ENCODE assay signal across 22 cellular contexts in the genomic region with DNA sequence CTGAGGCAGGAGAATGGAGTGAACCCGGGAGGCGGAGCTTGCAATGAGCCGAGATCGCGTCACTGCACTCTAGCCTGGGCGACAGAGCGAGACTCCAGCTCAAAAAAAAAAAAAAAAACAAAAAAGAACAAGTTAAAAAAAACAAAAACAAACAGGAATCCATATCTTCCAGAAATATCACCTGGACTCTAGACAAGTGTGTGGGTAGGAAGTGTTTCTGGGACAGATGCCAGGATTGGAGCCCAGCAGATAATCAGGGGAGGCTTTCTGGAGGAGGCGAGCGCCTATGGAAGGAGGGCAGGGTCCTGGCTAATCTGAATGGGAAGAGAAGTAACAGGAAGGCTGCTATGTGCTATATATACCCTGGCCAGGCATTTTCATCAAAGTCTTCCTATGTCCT. TPM values are rescaled to one million over a fixed set of nuclear protein-coding genes. Genes with fewer than 3 reads are reported as not detected.
"Had no signal": no experiment of that assay in that cellular context is flagged by ENCODE, and none has a peak within 500 bp of the region (broad histone marks: within the 10 kb centered on the region; RNA-seq: fewer than 3 reads in every experiment).

No MANE protein-coding gene starts in this region.

- H3K27ac Mint-ChIP-seq: activated CD4-positive, alpha-beta T cell treated with anti-CD3 and anti-CD28 coated beads, Interleukin-2, amount 10 ng/mL, durations not matched to agents 24 days and 14 days; activated CD8-positive, alpha-beta T cell treated with anti-CD3 and anti-CD28 coated beads, Interleukin-2, amount 10 ng/mL, durations not matched to agents 7 days and 5 days; activated naive CD8-positive, alpha-beta T cell; nephron had no signal

- ATAC-seq: activated CD8-positive, alpha-beta T cell treated with anti-CD3 and anti-CD28 coated beads, Interleukin-2, amount 10 ng/mL, durations not matched to agents 7 days and 5 days; foreskin keratinocyte; right cardiac atrium; upper lobe of right lung had no signal

- H3K27ac ChIP-seq: foreskin keratinocyte, skin epidermis, upper lobe of right lung had no signal

- H3K4me1 Mint-ChIP-seq: activated CD4-positive, alpha-beta T cell treated with anti-CD3 and anti-CD28 coated beads, Interleukin-2, amount 10 ng/mL, durations not matched to agents 24 days and 14 days; central memory CD8-positive, alpha-beta T cell had no signal

- H3K9me3 ChIP-seq: prostate gland, upper lobe of right lung had no signal

- H3K4me3 Mint-ChIP-seq: activated CD4-positive, alpha-beta T cell treated with anti-CD3 and anti-CD28 coated beads, Interleukin-2, amount 10 ng/mL, durations not matched to agents 24 days and 14 days; activated CD8-positive, alpha-beta T cell treated with anti-CD3 and anti-CD28 coated beads, Interleukin-2, amount 10 ng/mL, durations not matched to agents 7 days and 5 days; activated naive CD8-positive, alpha-beta T cell; central memory CD8-positive, alpha-beta T cell; nephron had no signal

- H3K27me3 ChIP-seq: foreskin keratinocyte, upper lobe of right lung had no signal

- H3K36me3 ChIP-seq: prostate gland, upper lobe of right lung had no signal

- H3K36me3 Mint-ChIP-seq: activated naive CD8-positive, alpha-beta T cell; brain had no signal

- H3K9me3 Mint-ChIP-seq: activated CD4-positive, alpha-beta T cell treated with anti-CD3 and anti-CD28 coated beads, Interleukin-2, amount 10 ng/mL, durations not matched to agents 24 days and 14 days; central memory CD8-positive, alpha-beta T cell; nephron had no signal

- H3K27me3 Mint-ChIP-seq: central memory CD8-positive, alpha-beta T cell had no signal

- DNase-seq: activated CD4-positive, alpha-beta T cell treated with anti-CD3 and anti-CD28 coated beads, Interleukin-2, amount 10 ng/mL, durations not matched to agents 24 days and 14 days; activated CD4-positive, CD25-positive, alpha-beta regulatory T cell; activated CD8-positive, alpha-beta memory T cell treated with anti-CD3 and anti-CD28 coated beads, Interleukin-2, amount 50 U/mL, for 4 hours; activated CD8-positive, alpha-beta T cell treated with anti-CD3 and anti-CD28 coated beads, Interleukin-2, amount 10 ng/mL, durations not matched to agents 7 days and 5 days; activated effector memory CD4-positive, alpha-beta T cell treated with anti-CD3 and anti-CD28 coated beads, Interleukin-2, amount 50 U/mL, for 16 hours; activated T-cell treated with anti-CD3 and anti-CD28 coated beads, Interleukin-2, amount 50 U/mL, for 48 hours; cortex of kidney; effector CD4-positive, alpha-beta T cell; foreskin keratinocyte; glutamatergic neuron; occipital lobe; right cardiac atrium; stimulated activated CD4-positive, alpha-beta T cell treated with anti-CD3 and anti-CD28 coated beads, Interleukin-4, amount 100 ng/mL, for 24 hours; stimulated activated naive CD4-positive, alpha-beta T cell; upper lobe of right lung had no signal

- H3K4me3 ChIP-seq: prostate gland, skin epidermis, upper lobe of right lung had no signal

- H3K4me1 ChIP-seq: foreskin keratinocyte had no signal

RNA-seq across cellular contexts. Expression of a gene that starts 43.6 kb away (rescaled TPM):
- total RNA-seq: activated CD4-positive, alpha-beta T cell treated with anti-CD3 and anti-CD28 coated beads, Interleukin-2, amount 10 ng/mL, durations not matched to agents 24 days and 14 days; activated CD8-positive, alpha-beta T cell treated with anti-CD3 and anti-CD28 coated beads, Interleukin-2, amount 10 ng/mL, durations not matched to agents 7 days and 5 days; T-helper 2 cell treated with Interferon-gamma antibody and Interleukin-4, amounts not matched to agents 100 ng/mL and 5 ng/mL, for 36 hours had no signal
